ENCODE assay signal across 7 cellular contexts in genomic region chr15:38354321-38354929, GRCh38.
A peak's percentile ranks its signal among the peaks of the same experiment; 100 is the strongest.
DNase-seq lines count a peak whose midpoint lies in the region; ATAC-seq and TF ChIP-seq lines count a peak whose summit lies in the region.

No MANE protein-coding gene starts in this region.

- in situ Hi-C loops in SK-MEL-5 (cut with HindIII; ENCODE audit: low pct_unique_long_range_greater_than_20kb, low sequenced_read_pairs): loop anchor here (25.0 kb wide), 1 partner anchor 342 kb away; no protein-coding TSS in a partner anchor

- ATAC-seq in left cardiac atrium (peak in 1 of 2 donors; percentile 62), GM21737 (IDR thresholded peaks at IDR 0.05; ENCODE audit: unreplicated experiment) (no peak)

- intact Hi-C loops in left cardiac atrium (cut with DNase I): loop anchor here (2.0 to 10.0 kb wide), 4 partner anchors 102 to 360 kb away; partner anchors contain the start of gene SPRED1 (in 1 of the 2)

- TF ChIP-seq EP300 in Ishikawa (IDR thresholded peaks at IDR 0.05; ENCODE audit: borderline replicate concordance): no peak

- TF ChIP-seq RAD21 in Ishikawa (IDR thresholded peaks at IDR 0.05; ENCODE audit: low read depth): peak; percentile 66

- H3K4me3 Mint-ChIP-seq in activated naive CD8-positive, alpha-beta T cell treated with anti-CD3 and anti-CD28 coated beads for 36 hours: no peak overlapping the region

- H3K36me3 Mint-ChIP-seq in activated naive CD8-positive, alpha-beta T cell treated with anti-CD3 and anti-CD28 coated beads for 36 hours: no peaks in the 10 kb centered on the region

- no peaks in the 10 kb centered on the region for H3K4me1 Mint-ChIP-seq in activated naive CD8-positive, alpha-beta T cell treated with anti-CD3 and anti-CD28 coated beads for 36 hours

- no peak overlapping the region for H3K4me3 ChIP-seq in retinal pigment epithelial cell (ENCODE audit: low read length)

- H3K27me3 Mint-ChIP-seq in activated naive CD8-positive, alpha-beta T cell treated with anti-CD3 and anti-CD28 coated beads for 36 hours: peaks cover 9% of the 10 kb centered on the region

- TF ChIP-seq CTCF in GM12873 (IDR thresholded peaks at IDR 0.05; ENCODE audit: insufficient read depth, low read depth, low read length, missing control alignments) (peak; percentile 70), retinal pigment epithelial cell (conservative IDR thresholded peaks at IDR 0.05; ENCODE audit: low read depth, low read length) (peak; percentile 83)

- H3K27ac Mint-ChIP-seq in activated naive CD8-positive, alpha-beta T cell treated with anti-CD3 and anti-CD28 coated beads for 36 hours: no peak overlapping the region

- peak; percentile 85 for DNase-seq in SK-MEL-5 (ENCODE audit: low read depth, low spot score)
- peak; percentile 30 for DNase-seq in activated naive CD8-positive, alpha-beta T cell treated with anti-CD3 and anti-CD28 coated beads for 36 hours
- DNase-seq in left cardiac atrium: peak; percentile 50
- peak; percentile 25 for DNase-seq in retinal pigment epithelial cell (ENCODE audit: low read depth)

- no peaks in the 10 kb centered on the region for H3K9me3 Mint-ChIP-seq in activated naive CD8-positive, alpha-beta T cell treated with anti-CD3 and anti-CD28 coated beads for 36 hours

TF ChIP-seq in Ishikawa, 13 proteins besides CTCF, POLR2A, EP300 and RAD21:
- TF ChIP-seq CEBPB (IDR thresholded peaks at IDR 0.05) (no peak), ZBTB7A (IDR thresholded peaks at IDR 0.05; ENCODE audit: low read depth) (no peak), TCF12 (IDR thresholded peaks at IDR 0.05; ENCODE audit: low read depth) (no peak), FOXM1 (IDR thresholded peaks at IDR 0.05; ENCODE audit: borderline replicate concordance, low read depth) (no peak), REST (IDR thresholded peaks at IDR 0.05; ENCODE audit: low read depth) (no peak), TAF1 (IDR thresholded peaks at IDR 0.05; ENCODE audit: low read depth) (no peak), YY1 (IDR thresholded peaks at IDR 0.05; ENCODE audit: low read depth) (no peak), CREB1 (IDR thresholded peaks at IDR 0.05; ENCODE audit: low read depth) (no peak), TEAD4 (IDR thresholded peaks at IDR 0.05) (no peak), MAX (IDR thresholded peaks at IDR 0.05) (no peak), EGR1 (IDR thresholded peaks at IDR 0.05) (no peak)
TF ChIP-seq in Ishikawa: peak in this region for 0.

Comparison
In these comparisons a context has a peak if more than half of its experiments do, and no peak if none do; other contexts are left out.
1. DNase-seq: peak in every context shown above with its lines; median percentile 85 in SK-MEL-5; 50 in left cardiac atrium; 30 in activated naive CD8-positive, alpha-beta T cell treated with anti-CD3 and anti-CD28 coated beads for 36 hours; 25 in retinal pigment epithelial cell.